Comparison of ENCODE assay signal across 8 cellular contexts in the genomic region with DNA sequence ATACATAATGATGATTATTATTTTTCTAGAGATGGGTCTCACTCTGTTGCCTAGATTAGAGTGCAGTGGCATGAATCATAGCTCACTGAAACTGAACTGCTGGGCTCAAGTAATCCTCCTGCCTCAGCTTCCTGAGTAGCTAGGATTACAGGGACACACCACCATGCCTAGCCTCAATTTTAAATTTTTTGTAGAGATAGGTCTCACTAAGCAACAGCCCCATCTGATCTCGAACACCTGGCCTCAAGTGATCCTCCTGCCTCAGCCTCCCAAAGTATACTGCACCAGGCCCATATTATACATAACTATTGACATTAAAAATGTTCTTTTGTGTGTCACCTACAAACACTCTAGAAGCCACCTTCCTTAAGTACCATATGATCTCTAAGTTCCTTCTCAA. TPM values are rescaled to one million over a fixed set of nuclear protein-coding genes. Genes with fewer than 3 reads are reported as not detected.
DNase-seq lines count a peak whose midpoint lies in the region; ATAC-seq, FAIRE-seq and TF ChIP-seq lines count a peak whose summit lies in the region.

No MANE protein-coding gene starts in this region.

- no peak for FAIRE-seq in GM12892 (lab: Jason Lieb, UNC)

- intact Hi-C loops in PC-9 (cut with micrococcal nuclease; ENCODE audit: unreplicated experiment) (loop anchor here (1.0 to 10.0 kb wide), 4 partner anchors 42 to 136 kb away; no protein-coding TSS in a partner anchor), ovary (cut with DNase I) (loop anchor here in 3 of 4 donors (5.0 kb wide), 2 partner anchors 68 to 83 kb away; a partner anchor contains a TSS)

- H3K27me3 ChIP-seq in BLaER1 treated with 17β-estradiol and CSF1 and Interleukin-3, amounts not matched to agents 10 nM and 100 nM = peaks cover 0 to 18% (median 12%) of the 10 kb centered on the region in 11 experiments; a peak in 16 of 22 replicates
- no peaks in the 10 kb centered on the region for H3K27me3 ChIP-seq in PC-9 (ENCODE audit: insufficient read depth, low read depth)
- H3K27me3 ChIP-seq in ovary = no peaks in the 10 kb centered on the region

- TF ChIP-seq EP300 in ovary (IDR thresholded peaks at IDR 0.05) = no peak

- peak overlapping the region in 3 of 11 experiments; percentile 22 to 62 (median 45); a peak in 3 of 22 replicates for H3K9ac ChIP-seq in BLaER1 treated with 17β-estradiol and CSF1 and Interleukin-3, amounts not matched to agents 10 nM and 100 nM

- H3K9me3 ChIP-seq in BLaER1 treated with 17β-estradiol and CSF1 and Interleukin-3, amounts not matched to agents 10 nM and 100 nM (replicated peaks in 1 of 11) = peaks cover 0 to 5% (median 0%) of the 10 kb centered on the region in 11 experiments; a peak in 4 of 22 replicates
- H3K9me3 ChIP-seq in PC-9 (ENCODE audit: insufficient read depth, low read depth) (no peaks in the 10 kb centered on the region), ovary (no peaks in the 10 kb centered on the region)

- peaks cover 23 to 40% (median 34%) of the 10 kb centered on the region in 10 experiments for H3K4me1 ChIP-seq in BLaER1 treated with 17β-estradiol and CSF1 and Interleukin-3, amounts not matched to agents 10 nM and 100 nM
- H3K4me1 ChIP-seq in PC-9 (replicated peaks; ENCODE audit: insufficient read depth) = peaks cover 80% of the 10 kb centered on the region
- H3K4me1 ChIP-seq in ovary (ENCODE audit: insufficient read depth) = peaks cover 7% of the 10 kb centered on the region

- peak overlapping the region; percentile 48 to 79 (median 70); a peak in 20 of 22 replicates for H3K4me2 ChIP-seq in BLaER1 treated with 17β-estradiol and CSF1 and Interleukin-3, amounts not matched to agents 10 nM and 100 nM
- H3K4me2 ChIP-seq in PC-9 = peak overlapping the region; percentile 95

- BruUV-seq in PC-9 (replicated peaks; lab: Mats Ljungman, UMichigan) = TSS peak; percentile 51

- H3K9me2 ChIP-seq in PC-9 (ENCODE audit: insufficient read depth) = no peaks in the 10 kb centered on the region

- no peaks in the 10 kb centered on the region for H3K36me3 ChIP-seq in BLaER1 treated with 17β-estradiol and CSF1 and Interleukin-3, amounts not matched to agents 10 nM and 100 nM
- H3K36me3 ChIP-seq in PC-9 (ENCODE audit: low read depth) = no peaks in the 10 kb centered on the region
- no peaks in the 10 kb centered on the region for H3K36me3 ChIP-seq in ovary

- WGBS in ovary, 3 donors = 76 to 85% (median 84%) methylated on average over 1 of the region's 1 CpG

- peak; percentile 26 to 66 for DNase-seq in PC-9
- peak; percentile 63 for DNase-seq in dermis blood vessel endothelial cell
- DNase-seq in ovary = no peak
- no peak for DNase-seq in effector CD8-positive, alpha-beta T cell (lab: John Stamatoyannopoulos, UW)
- no peak for DNase-seq in amygdala (lab: John Stamatoyannopoulos, UW)
- DNase-seq in GM12892 (ENCODE audit: insufficient read length) = no peak

- H3K79me2 ChIP-seq in PC-9 (ENCODE audit: low read depth) = peaks cover 77% of the 10 kb centered on the region

- TF ChIP-seq CTCF in PC-9 (conservative IDR thresholded peaks at IDR 0.05) (no peak), ovary (IDR thresholded peaks at IDR 0.05) (no peak)

- ATAC-seq in GM21515 (IDR thresholded peaks at IDR 0.05; ENCODE audit: unreplicated experiment) = no peak

- no peaks in the 10 kb centered on the region for H4K20me1 ChIP-seq in BLaER1 treated with 17β-estradiol and CSF1 and Interleukin-3, amounts not matched to agents 10 nM and 100 nM
- no peaks in the 10 kb centered on the region for H4K20me1 ChIP-seq in PC-9 (ENCODE audit: insufficient read depth)

- no peak overlapping the region for H3K4me3 ChIP-seq in BLaER1 treated with 17β-estradiol and CSF1 and Interleukin-3, amounts not matched to agents 10 nM and 100 nM
- H3K4me3 ChIP-seq in PC-9 = peak overlapping the region; percentile 31; the same call in 1 of the 2 replicates
- no peak overlapping the region for H3K4me3 ChIP-seq in ovary

- H3K27ac ChIP-seq in BLaER1 treated with 17β-estradiol and CSF1 and Interleukin-3, amounts not matched to agents 10 nM and 100 nM = peak overlapping the region in 9 of 11 experiments; percentile 34 to 81 (median 61); a peak in 18 of 22 replicates
- H3K27ac ChIP-seq in PC-9 (peak overlapping the region; percentile 99), ovary (peak overlapping the region; percentile 66 to 72)

- H3F3A ChIP-seq in PC-9 (ENCODE audit: insufficient read depth, low read depth) = peaks cover 63% of the 10 kb centered on the region

- no peak overlapping the region for H2AFZ ChIP-seq in PC-9

- CTCF ChIA-PET in PC-9 (lab: Charles Lee) = no interaction called here

- TF ChIP-seq POLR2A in ovary (IDR thresholded peaks at IDR 0.05) (no peak), GM12892 (IDR thresholded peaks at IDR 0.05; ENCODE audit: low read depth, low read length) (no peak)

- POLR2A ChIA-PET in PC-9 (lab: Charles Lee; ENCODE audit: unreplicated experiment) = interaction anchor here (0.6 to 2.4 kb wide), 7 partner anchors 44 to 196 kb away, joined by 4 to 94 read pairs (median 14); a partner anchor contains a TSS

RNA-seq across cellular contexts. Expression of a gene that starts 3.4 kb away (rescaled TPM):
- total RNA-seq in PC-9 (2021) = 1,205 and 1,250 TPM in 2 replicates
- total RNA-seq in dermis blood vessel endothelial cell = 398 and 703 TPM in 2 replicates
- 100 to 1,000 TPM in 2 of 7 donors, 10 to 100 TPM in 5; 70.5 to 157 (median 77.4) TPM for total RNA-seq in ovary
- polyA plus RNA-seq in ovary = 10 to 100 TPM; 45.0 to 86.9 TPM
- polyA plus RNA-seq in GM12892 (2012; ENCODE audit: missing spikeins) = 39.6 TPM

Comparison
In these comparisons a context has a peak if more than half of its experiments do, and no peak if none do; other contexts are left out.
1. DNase-seq: peak in PC-9 (2 of 2) and dermis blood vessel endothelial cell (single experiment); none in ovary (0 of 5), effector CD8-positive, alpha-beta T cell (single experiment), amygdala (0 of 56) and GM12892 (single experiment).
2. Peak in every context shown above with its lines, with median percentiles within 50 percentile points of each other: H3K27ac ChIP-seq.